ENCODE assay signal across 24 cellular contexts in genomic region chr17:76946111-76946771, GRCh38.
DNase-seq lines count a peak whose midpoint lies in the region; ATAC-seq and TF ChIP-seq lines count a peak whose summit lies in the region.
"Had no signal": no experiment of that assay in that cellular context is flagged by ENCODE, and none has a peak within 500 bp of the region (broad histone marks: within the 10 kb centered on the region; RNA-seq: fewer than 3 reads in every experiment).

No MANE protein-coding gene starts in this region.

- peak overlapping the region; percentile 42 for H3K9ac ChIP-seq in NT2/D1 (ENCODE audit: insufficient read length, low read depth)
- H3K9ac ChIP-seq: KMS-11 had no signal

- intact Hi-C loops in activated T-helper 1 cell treated with anti-CD3 and anti-CD28 coated beads, Interleukin-12 subunit alpha, Interleukin-12 subunit beta, Interleukin-2, Interleukin-4 antibody, amounts not matched to agents 30 ng/mL and 10 ng/mL and 1 ng/mL, durations not matched to agents 14 hours and 24 hours and 36 hours (cut with micrococcal nuclease), result no loop called here

- no peak overlapping the region for H3K4me3 Mint-ChIP-seq in WTC11
- no peak overlapping the region for H3K4me3 Mint-ChIP-seq in activated T-helper 1 cell treated with anti-CD3 and anti-CD28 coated beads, Interleukin-12 subunit alpha, Interleukin-12 subunit beta, Interleukin-2, Interleukin-4 antibody, amounts not matched to agents 30 ng/mL and 10 ng/mL and 1 ng/mL, durations not matched to agents 14 hours and 24 hours and 36 hours
- H3K4me3 Mint-ChIP-seq: CD4-positive, alpha-beta memory T cell; IgD-negative memory B cell had no signal

- H3K27ac Mint-ChIP-seq in WTC11, result 0 out of 2 replicates have a peak overlapping the region, but pooled peaks have one; percentile 33
- H3K27ac Mint-ChIP-seq in activated T-helper 1 cell treated with anti-CD3 and anti-CD28 coated beads, Interleukin-12 subunit alpha, Interleukin-12 subunit beta, Interleukin-2, Interleukin-4 antibody, amounts not matched to agents 30 ng/mL and 10 ng/mL and 1 ng/mL, durations not matched to agents 14 hours and 24 hours and 36 hours, result no peak overlapping the region
- H3K27ac Mint-ChIP-seq: CD4-positive, alpha-beta memory T cell; IgD-negative memory B cell had no signal

- POLR2A ChIA-PET in WTC11 (lab: Charles Lee), result interaction anchor here (1.3 kb wide), 1 partner anchor 23 kb away, joined by 4 read pairs; no protein-coding TSS in a partner anchor

- peaks cover 17% of the 10 kb centered on the region for H3K4me1 Mint-ChIP-seq in WTC11
- H3K4me1 Mint-ChIP-seq in activated T-helper 1 cell treated with anti-CD3 and anti-CD28 coated beads, Interleukin-12 subunit alpha, Interleukin-12 subunit beta, Interleukin-2, Interleukin-4 antibody, amounts not matched to agents 30 ng/mL and 10 ng/mL and 1 ng/mL, durations not matched to agents 14 hours and 24 hours and 36 hours (ENCODE audit: low read depth), result no peaks in the 10 kb centered on the region
- H3K4me1 Mint-ChIP-seq: CD4-positive, alpha-beta memory T cell had no signal

- H3K27me3 ChIP-seq in NT2/D1 (ENCODE audit: insufficient read depth, insufficient read length), result no peaks in the 10 kb centered on the region
- H3K27me3 ChIP-seq: Peyer's patch had no signal

- no peak for ATAC-seq in WTC11
- ATAC-seq in omental fat pad (ENCODE audit: low FRiP score), result peak; percentile 17
- no peak for ATAC-seq in HG03095 (IDR thresholded peaks at IDR 0.05; ENCODE audit: unreplicated experiment)
- no peak for ATAC-seq in HG02981 (IDR thresholded peaks at IDR 0.05; ENCODE audit: unreplicated experiment)

- no peaks in the 10 kb centered on the region for H3K27me3 Mint-ChIP-seq in WTC11 (ENCODE audit: low read depth)
- peaks cover 2% of the 10 kb centered on the region for H3K27me3 Mint-ChIP-seq in activated T-helper 1 cell treated with anti-CD3 and anti-CD28 coated beads, Interleukin-12 subunit alpha, Interleukin-12 subunit beta, Interleukin-2, Interleukin-4 antibody, amounts not matched to agents 30 ng/mL and 10 ng/mL and 1 ng/mL, durations not matched to agents 14 hours and 24 hours and 36 hours (ENCODE audit: insufficient read depth)
- H3K27me3 Mint-ChIP-seq: CD4-positive, alpha-beta memory T cell had no signal

- no peaks in the 10 kb centered on the region for H3K9me3 Mint-ChIP-seq in WTC11
- no peaks in the 10 kb centered on the region for H3K9me3 Mint-ChIP-seq in activated T-helper 1 cell treated with anti-CD3 and anti-CD28 coated beads, Interleukin-12 subunit alpha, Interleukin-12 subunit beta, Interleukin-2, Interleukin-4 antibody, amounts not matched to agents 30 ng/mL and 10 ng/mL and 1 ng/mL, durations not matched to agents 14 hours and 24 hours and 36 hours
- H3K9me3 Mint-ChIP-seq: CD4-positive, alpha-beta memory T cell; IgD-negative memory B cell had no signal

- TF ChIP-seq CTCF in WTC11 (IDR thresholded peaks at IDR 0.05) (no peak), omental fat pad (IDR thresholded peaks at IDR 0.05) (no peak)

- DNase-seq in NT2/D1 (ENCODE audit: low read depth, low spot score), result no peak
- no peak for DNase-seq in WTC11 (ENCODE audit: low spot score)
- peak; percentile 83 for DNase-seq in islet precursor cell
- DNase-seq in omental fat pad (ENCODE audit: low spot score), result no peak
- no peak for DNase-seq in activated T-helper 1 cell treated with anti-CD3 and anti-CD28 coated beads, Interleukin-12 subunit alpha, Interleukin-12 subunit beta, Interleukin-2, Interleukin-4 antibody, amounts not matched to agents 30 ng/mL and 10 ng/mL and 1 ng/mL, durations not matched to agents 14 hours and 24 hours and 36 hours (ENCODE audit: low spot score)
- DNase-seq: C1 segment of cervical spinal cord; Caco-2; CD4-positive, alpha-beta memory T cell; GF-D8; GOT3; MM.1S; NCI-H1048; NCI-H1417 treated with DMSO at 0.1 percent for 48 hours; NCI-H1694 treated with DMSO at 0.1 percent for 48 hours; NCI-H2081; NCI-H2227 treated with DMSO at 0.1 percent for 48 hours; NCI-H526 treated with DMSO at 0.1 percent for 48 hours; Peyer's patch; SIG-M5 had no signal

- H3K36me3 Mint-ChIP-seq in WTC11, result no peaks in the 10 kb centered on the region
- no peaks in the 10 kb centered on the region for H3K36me3 Mint-ChIP-seq in activated T-helper 1 cell treated with anti-CD3 and anti-CD28 coated beads, Interleukin-12 subunit alpha, Interleukin-12 subunit beta, Interleukin-2, Interleukin-4 antibody, amounts not matched to agents 30 ng/mL and 10 ng/mL and 1 ng/mL, durations not matched to agents 14 hours and 24 hours and 36 hours (ENCODE audit: low read depth)
- H3K36me3 Mint-ChIP-seq: CD4-positive, alpha-beta memory T cell; IgD-negative memory B cell had no signal

- CTCF ChIA-PET in WTC11 (lab: Charles Lee), result no interaction called here

- H3K4me1 ChIP-seq in NT2/D1 (ENCODE audit: insufficient read depth, insufficient read length), result peaks cover 17% of the 10 kb centered on the region
- H3K4me1 ChIP-seq: Caco-2, Peyer's patch had no signal

- H3K36me3 ChIP-seq in NT2/D1 (ENCODE audit: insufficient read depth, insufficient read length, low read length), result peaks cover 18% of the 10 kb centered on the region
- H3K36me3 ChIP-seq: Peyer's patch had no signal

- H3K4me3 ChIP-seq in NT2/D1 (ENCODE audit: insufficient read length, low read depth), result no peak overlapping the region
- H3K4me3 ChIP-seq: Peyer's patch, SK-N-MC had no signal

- H3K9me3 ChIP-seq in NT2/D1 (ENCODE audit: insufficient read depth, low read length), result no peaks in the 10 kb centered on the region
- H3K9me3 ChIP-seq: Caco-2, Peyer's patch had no signal

TF ChIP-seq in WTC11, 78 proteins besides CTCF, POLR2A, EP300 and RAD21:
- TF ChIP-seq CREB1 (CRISPR knock-in tag; IDR thresholded peaks at IDR 0.05) (no peak), ZNF512 (CRISPR knock-in tag; IDR thresholded peaks at IDR 0.05; ENCODE audit: borderline replicate concordance) (no peak), NR2C2 (CRISPR knock-in tag; IDR thresholded peaks at IDR 0.05) (no peak), E2F4 (CRISPR knock-in tag; IDR thresholded peaks at IDR 0.05; ENCODE audit: borderline replicate concordance, low read depth) (no peak), SMAD3 (CRISPR knock-in tag; IDR thresholded peaks at IDR 0.05; ENCODE audit: borderline replicate concordance) (no peak), MYBL2 (CRISPR knock-in tag; IDR thresholded peaks at IDR 0.05) (no peak), ATF2 (CRISPR knock-in tag; IDR thresholded peaks at IDR 0.05; ENCODE audit: borderline replicate concordance, low read depth) (no peak), FOXK1 (CRISPR knock-in tag; IDR thresholded peaks at IDR 0.05) (no peak)
